Comparison of ENCODE assay signal across 8 cellular contexts in the genomic region with DNA sequence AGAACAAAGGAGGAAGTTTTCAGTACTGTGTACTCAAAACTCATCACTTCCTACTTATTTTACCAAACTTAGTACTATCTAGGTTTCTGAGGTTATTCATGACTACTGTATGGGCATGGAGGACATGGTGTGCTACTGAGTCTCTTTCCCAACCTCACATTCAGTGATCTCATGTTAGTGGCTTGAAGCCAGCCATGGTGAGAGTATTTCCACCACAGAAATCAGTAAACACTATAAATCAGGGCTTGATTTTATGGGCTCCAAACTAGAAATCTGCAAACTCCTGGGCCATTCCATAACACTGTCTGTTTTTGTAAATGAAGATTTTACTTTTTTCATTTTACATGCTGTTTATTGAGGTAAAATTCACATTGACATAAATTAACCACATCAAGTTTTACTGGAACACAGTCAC. TPM values are rescaled to one million over a fixed set of nuclear protein-coding genes. Genes with fewer than 3 reads are reported as not detected.
DNase-seq lines count a peak whose midpoint lies in the region; ATAC-seq and TF ChIP-seq lines count a peak whose summit lies in the region.

No MANE protein-coding gene starts in this region.

- H3K27me3 ChIP-seq in heart right ventricle (no peaks in the 10 kb centered on the region), smooth muscle cell (ENCODE audit: low read depth) (no peaks in the 10 kb centered on the region)

- intact Hi-C loops in heart right ventricle (cut with DNase I), result no loop called here

- H3K27ac Mint-ChIP-seq in WTC11 (peak overlapping the region; percentile 4; the same call in 1 of the 2 replicates), endothelial cell (ENCODE audit: unreplicated experiment) (no peak overlapping the region)

- H2AFZ ChIP-seq in smooth muscle cell (ENCODE audit: low read depth), result no peak overlapping the region

- H3K36me3 Mint-ChIP-seq in WTC11 (no peaks in the 10 kb centered on the region), endothelial cell (ENCODE audit: low read depth, unreplicated experiment) (peaks cover 3% of the 10 kb centered on the region)

- no peak for ATAC-seq in WTC11
- ATAC-seq in heart right ventricle, result peak in 5 of 8 donors; percentile 28 to 81 (median 44)
- ATAC-seq in HG02642 (IDR thresholded peaks at IDR 0.05; ENCODE audit: poor library complexity, unreplicated experiment), result no peak

- no peak for TF ChIP-seq CTCF in HFF-Myc (IDR thresholded peaks at IDR 0.05; ENCODE audit: low read depth, low read length, missing control alignments)
- no peak for TF ChIP-seq CTCF in WTC11 (IDR thresholded peaks at IDR 0.05)
- no peak for TF ChIP-seq CTCF in heart right ventricle (IDR thresholded peaks at IDR 0.05)
- TF ChIP-seq CTCF in smooth muscle cell (IDR thresholded peaks at IDR 0.05; ENCODE audit: borderline replicate concordance, insufficient read depth, poor library complexity, severe bottlenecking), result no peak
- TF ChIP-seq CTCF in endothelial cell (IDR thresholded peaks at IDR 0.05; ENCODE audit: unreplicated experiment), result no peak

- peak overlapping the region; percentile 1 for H3K4me2 ChIP-seq in smooth muscle cell

- H3K9me3 ChIP-seq in heart right ventricle (no peaks in the 10 kb centered on the region), smooth muscle cell (replicated peaks; ENCODE audit: low read depth) (no peaks in the 10 kb centered on the region)

- H3K9me3 Mint-ChIP-seq in WTC11 (no peaks in the 10 kb centered on the region), endothelial cell (ENCODE audit: unreplicated experiment) (no peaks in the 10 kb centered on the region)

- peaks cover 94% of the 10 kb centered on the region for H3K79me2 ChIP-seq in smooth muscle cell (ENCODE audit: low read depth)

- CTCF ChIA-PET in WTC11 (lab: Charles Lee), result no interaction called here

- H3K4me1 Mint-ChIP-seq in WTC11 (no peaks in the 10 kb centered on the region), endothelial cell (ENCODE audit: unreplicated experiment) (peaks cover 12% of the 10 kb centered on the region)

- POLR2A ChIA-PET in WTC11 (lab: Charles Lee), result no interaction called here

- peaks cover 100% of the 10 kb centered on the region for H4K20me1 ChIP-seq in smooth muscle cell (ENCODE audit: low read depth)

- DNase-seq in HFF-Myc (ENCODE audit: extremely low read depth, low read depth) (peak; percentile 66), WTC11 (ENCODE audit: low spot score) (no peak), heart right ventricle (no peak), smooth muscle cell (lab: John Stamatoyannopoulos, UW; ENCODE audit: unreplicated experiment) (no peak), NAMALWA (ENCODE audit: low spot score) (no peak), T1000 (lab: John Stamatoyannopoulos, UW) (no peak), endothelial cell (ENCODE audit: low spot score) (no peak)

- H3K9ac ChIP-seq in smooth muscle cell (ENCODE audit: low read depth), result no peak overlapping the region

- H3K27ac ChIP-seq in heart right ventricle (peak overlapping the region in 7 of 10 donors; percentile 38 to 59 (median 50)), smooth muscle cell (ENCODE audit: low read depth) (peak overlapping the region; percentile 49)

- H3K27me3 Mint-ChIP-seq in WTC11 (ENCODE audit: low read depth) (no peaks in the 10 kb centered on the region), endothelial cell (ENCODE audit: unreplicated experiment) (peaks cover 2% of the 10 kb centered on the region)

- H3K4me3 ChIP-seq in HFF-Myc (replicated peaks; ENCODE audit: low read depth, low read length), result no peak overlapping the region
- no peak overlapping the region for H3K4me3 ChIP-seq in heart right ventricle
- H3K4me3 ChIP-seq in smooth muscle cell, result no peak overlapping the region

- H3K4me1 ChIP-seq in heart right ventricle (peaks cover 22 to 87% (median 80%) of the 10 kb centered on the region in 9 donors), smooth muscle cell (ENCODE audit: low read depth) (no peaks in the 10 kb centered on the region)

- no peaks in the 10 kb centered on the region for H3F3A ChIP-seq in smooth muscle cell (ENCODE audit: low read depth)

- H3K36me3 ChIP-seq in heart right ventricle (no peaks in the 10 kb centered on the region), smooth muscle cell (ENCODE audit: low read depth) (no peaks in the 10 kb centered on the region)

- H3K4me3 Mint-ChIP-seq in WTC11 (no peak overlapping the region), endothelial cell (ENCODE audit: unreplicated experiment) (no peak overlapping the region)

TF ChIP-seq in WTC11, 78 proteins besides CTCF, POLR2A, EP300 and RAD21 (continues in another document):
- TF ChIP-seq, protein P1, sequence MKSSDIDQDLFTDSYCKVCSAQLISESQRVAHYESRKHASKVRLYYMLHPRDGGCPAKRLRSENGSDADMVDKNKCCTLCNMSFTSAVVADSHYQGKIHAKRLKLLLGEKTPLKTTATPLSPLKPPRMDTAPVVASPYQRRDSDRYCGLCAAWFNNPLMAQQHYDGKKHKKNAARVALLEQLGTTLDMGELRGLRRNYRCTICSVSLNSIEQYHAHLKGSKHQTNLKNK (CRISPR knock-in tag; IDR thresholded peaks at IDR 0.05), result no peak
- TF ChIP-seq OVOL2 (CRISPR knock-in tag; IDR thresholded peaks at IDR 0.05; ENCODE audit: borderline replicate concordance) (no peak), TP53 (CRISPR knock-in tag; IDR thresholded peaks at IDR 0.05) (no peak), ZNF121 (CRISPR knock-in tag; IDR thresholded peaks at IDR 0.05) (no peak), JAZF1 (CRISPR knock-in tag; IDR thresholded peaks at IDR 0.05) (no peak)
- TF ChIP-seq, protein P2, sequence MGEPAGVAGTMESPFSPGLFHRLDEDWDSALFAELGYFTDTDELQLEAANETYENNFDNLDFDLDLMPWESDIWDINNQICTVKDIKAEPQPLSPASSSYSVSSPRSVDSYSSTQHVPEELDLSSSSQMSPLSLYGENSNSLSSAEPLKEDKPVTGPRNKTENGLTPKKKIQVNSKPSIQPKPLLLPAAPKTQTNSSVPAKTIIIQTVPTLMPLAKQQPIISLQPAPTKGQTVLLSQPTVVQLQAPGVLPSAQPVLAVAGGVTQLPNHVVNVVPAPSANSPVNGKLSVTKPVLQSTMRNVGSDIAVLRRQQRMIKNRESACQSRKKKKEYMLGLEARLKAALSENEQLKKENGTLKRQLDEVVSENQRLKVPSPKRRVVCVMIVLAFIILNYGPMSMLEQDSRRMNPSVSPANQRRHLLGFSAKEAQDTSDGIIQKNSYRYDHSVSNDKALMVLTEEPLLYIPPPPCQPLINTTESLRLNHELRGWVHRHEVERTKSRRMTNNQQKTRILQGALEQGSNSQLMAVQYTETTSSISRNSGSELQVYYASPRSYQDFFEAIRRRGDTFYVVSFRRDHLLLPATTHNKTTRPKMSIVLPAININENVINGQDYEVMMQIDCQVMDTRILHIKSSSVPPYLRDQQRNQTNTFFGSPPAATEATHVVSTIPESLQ (CRISPR knock-in tag; IDR thresholded peaks at IDR 0.05), result no peak
- TF ChIP-seq, protein P3, sequence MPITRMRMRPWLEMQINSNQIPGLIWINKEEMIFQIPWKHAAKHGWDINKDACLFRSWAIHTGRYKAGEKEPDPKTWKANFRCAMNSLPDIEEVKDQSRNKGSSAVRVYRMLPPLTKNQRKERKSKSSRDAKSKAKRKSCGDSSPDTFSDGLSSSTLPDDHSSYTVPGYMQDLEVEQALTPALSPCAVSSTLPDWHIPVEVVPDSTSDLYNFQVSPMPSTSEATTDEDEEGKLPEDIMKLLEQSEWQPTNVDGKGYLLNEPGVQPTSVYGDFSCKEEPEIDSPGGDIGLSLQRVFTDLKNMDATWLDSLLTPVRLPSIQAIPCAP (CRISPR knock-in tag; IDR thresholded peaks at IDR 0.05), result no peak

RNA-seq across cellular contexts. Expression of a gene that starts 19.7 kb away (rescaled TPM):
- total RNA-seq in WTC11 (2021) (11.7 to 14.2 TPM (median 12.3 TPM) in 3 replicates), heart right ventricle (1 to 10 TPM; 3.3 to 6.9 (median 4.6) TPM), smooth muscle cell (6.3 and 13.6 TPM in 2 replicates), endothelial cell (ENCODE audit: unreplicated experiment) (13.3 TPM)
- polyA plus RNA-seq in heart right ventricle (1 to 10 TPM; 3.8 to 5.1 TPM), smooth muscle cell (9.6 and 11.7 TPM in 2 replicates)

RNA-seq across cellular contexts. Expression of a gene that starts 36.1 kb away (rescaled TPM):
- total RNA-seq in WTC11 (2021) (27.5 to 28.5 TPM (median 28.0 TPM) in 3 replicates), heart right ventricle (10 to 100 TPM; 20.8 to 29.0 (median 23.6) TPM), smooth muscle cell (35.3 TPM in 2 replicates), endothelial cell (ENCODE audit: unreplicated experiment) (29.7 TPM)
- polyA plus RNA-seq in heart right ventricle (10 to 100 TPM; 22.9 to 25.6 TPM), smooth muscle cell (37.3 and 43.9 TPM in 2 replicates)

RNA-seq across cellular contexts. Expression of a gene that starts 51.6 kb away (rescaled TPM):
- total RNA-seq in WTC11 (2021) (54.3 to 55.9 TPM (median 55.6 TPM) in 3 replicates), heart right ventricle (10 to 100 TPM; 32.0 to 43.2 (median 37.4) TPM), smooth muscle cell (78.1 and 109 TPM in 2 replicates), endothelial cell (ENCODE audit: unreplicated experiment) (53.2 TPM)
- polyA plus RNA-seq in heart right ventricle (10 to 100 TPM; 41.8 to 68.1 TPM), smooth muscle cell (64.4 and 84.9 TPM in 2 replicates)

RNA-seq across cellular contexts. Expression of a gene that starts 52.6 kb away (rescaled TPM):
- total RNA-seq in WTC11 (2021) (9.5 to 11.1 TPM (median 10.9 TPM) in 3 replicates), heart right ventricle (10 to 100 TPM; 17.2 to 41.4 (median 30.0) TPM), smooth muscle cell (0.45 and 0.81 TPM in 2 replicates), endothelial cell (ENCODE audit: unreplicated experiment) (0.36 TPM)
- polyA plus RNA-seq in heart right ventricle (10 to 100 TPM; 18.5 to 29.6 TPM), smooth muscle cell (0.53 and 1.5 TPM in 2 replicates)

Comparison
In these comparisons a context has a peak if more than half of its experiments do, and no peak if none do; other contexts are left out.
1. ATAC-seq: peak in heart right ventricle (5 of 8); none in WTC11 (single experiment) and HG02642 (single experiment).